In the genomic region with DNA sequence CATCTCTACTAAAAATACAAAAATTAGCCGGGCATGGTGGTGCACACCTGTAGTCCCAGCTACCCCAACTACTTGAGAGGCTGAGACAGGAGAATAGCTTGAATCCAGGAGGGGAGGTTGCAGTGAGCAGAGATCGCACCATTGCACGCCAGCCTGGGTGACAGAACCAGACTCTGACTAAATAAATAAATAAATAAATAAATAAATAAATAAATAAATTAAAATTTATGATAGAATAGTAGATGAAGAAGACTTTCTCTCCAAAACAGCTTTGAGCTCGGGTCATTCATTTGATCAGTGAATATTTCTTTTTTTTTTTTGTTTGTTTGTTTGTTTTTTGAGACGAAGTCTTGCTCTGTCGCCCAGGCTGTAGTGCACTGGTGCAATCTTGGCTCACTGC, we compare ENCODE assay signal across 4 cellular contexts.
TF ChIP-seq lines count a peak whose summit lies in the region.

No MANE protein-coding gene starts in this region.

TF ChIP-seq in A549, 52 proteins besides CTCF, POLR2A, EP300 and RAD21:
- no peak for TF ChIP-seq JUNB (IDR thresholded peaks at IDR 0.05)
- TF ChIP-seq, protein P1, sequence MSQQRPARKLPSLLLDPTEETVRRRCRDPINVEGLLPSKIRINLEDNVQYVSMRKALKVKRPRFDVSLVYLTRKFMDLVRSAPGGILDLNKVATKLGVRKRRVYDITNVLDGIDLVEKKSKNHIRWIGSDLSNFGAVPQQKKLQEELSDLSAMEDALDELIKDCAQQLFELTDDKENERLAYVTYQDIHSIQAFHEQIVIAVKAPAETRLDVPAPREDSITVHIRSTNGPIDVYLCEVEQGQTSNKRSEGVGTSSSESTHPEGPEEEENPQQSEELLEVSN (IDR thresholded peaks at IDR 0.05; ENCODE audit: borderline replicate concordance, low read depth) = no peak
- TF ChIP-seq TP53 (CRISPR knock-in tag; IDR thresholded peaks at IDR 0.05) = no peak
- no peak for TF ChIP-seq EHMT2 (IDR thresholded peaks at IDR 0.05; ENCODE audit: low read depth)
- peak; percentile 79 for TF ChIP-seq ZC3H11A (IDR thresholded peaks at IDR 0.05)
- TF ChIP-seq, protein P2, sequence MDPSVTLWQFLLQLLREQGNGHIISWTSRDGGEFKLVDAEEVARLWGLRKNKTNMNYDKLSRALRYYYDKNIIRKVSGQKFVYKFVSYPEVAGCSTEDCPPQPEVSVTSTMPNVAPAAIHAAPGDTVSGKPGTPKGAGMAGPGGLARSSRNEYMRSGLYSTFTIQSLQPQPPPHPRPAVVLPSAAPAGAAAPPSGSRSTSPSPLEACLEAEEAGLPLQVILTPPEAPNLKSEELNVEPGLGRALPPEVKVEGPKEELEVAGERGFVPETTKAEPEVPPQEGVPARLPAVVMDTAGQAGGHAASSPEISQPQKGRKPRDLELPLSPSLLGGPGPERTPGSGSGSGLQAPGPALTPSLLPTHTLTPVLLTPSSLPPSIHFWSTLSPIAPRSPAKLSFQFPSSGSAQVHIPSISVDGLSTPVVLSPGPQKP (IDR thresholded peaks at IDR 0.05; ENCODE audit: low read depth, low read length) = no peak

TF ChIP-seq in GM23338, 12 proteins besides CTCF, POLR2A, EP300 and RAD21 (continues in another document):
- TF ChIP-seq EZH2 (IDR thresholded peaks at IDR 0.05; ENCODE audit: low read depth, unreplicated experiment) (no peak), CREB1 (CRISPR knock-in tag; IDR thresholded peaks at IDR 0.05; ENCODE audit: low read depth) (no peak), EZH2phosphoT487 (IDR thresholded peaks at IDR 0.05; ENCODE audit: unreplicated experiment) (no peak), JUNB (IDR thresholded peaks at IDR 0.05; ENCODE audit: unreplicated experiment) (no peak), NANOG (IDR thresholded peaks at IDR 0.05; ENCODE audit: borderline replicate concordance) (no peak)
- TF ChIP-seq, protein P3, sequence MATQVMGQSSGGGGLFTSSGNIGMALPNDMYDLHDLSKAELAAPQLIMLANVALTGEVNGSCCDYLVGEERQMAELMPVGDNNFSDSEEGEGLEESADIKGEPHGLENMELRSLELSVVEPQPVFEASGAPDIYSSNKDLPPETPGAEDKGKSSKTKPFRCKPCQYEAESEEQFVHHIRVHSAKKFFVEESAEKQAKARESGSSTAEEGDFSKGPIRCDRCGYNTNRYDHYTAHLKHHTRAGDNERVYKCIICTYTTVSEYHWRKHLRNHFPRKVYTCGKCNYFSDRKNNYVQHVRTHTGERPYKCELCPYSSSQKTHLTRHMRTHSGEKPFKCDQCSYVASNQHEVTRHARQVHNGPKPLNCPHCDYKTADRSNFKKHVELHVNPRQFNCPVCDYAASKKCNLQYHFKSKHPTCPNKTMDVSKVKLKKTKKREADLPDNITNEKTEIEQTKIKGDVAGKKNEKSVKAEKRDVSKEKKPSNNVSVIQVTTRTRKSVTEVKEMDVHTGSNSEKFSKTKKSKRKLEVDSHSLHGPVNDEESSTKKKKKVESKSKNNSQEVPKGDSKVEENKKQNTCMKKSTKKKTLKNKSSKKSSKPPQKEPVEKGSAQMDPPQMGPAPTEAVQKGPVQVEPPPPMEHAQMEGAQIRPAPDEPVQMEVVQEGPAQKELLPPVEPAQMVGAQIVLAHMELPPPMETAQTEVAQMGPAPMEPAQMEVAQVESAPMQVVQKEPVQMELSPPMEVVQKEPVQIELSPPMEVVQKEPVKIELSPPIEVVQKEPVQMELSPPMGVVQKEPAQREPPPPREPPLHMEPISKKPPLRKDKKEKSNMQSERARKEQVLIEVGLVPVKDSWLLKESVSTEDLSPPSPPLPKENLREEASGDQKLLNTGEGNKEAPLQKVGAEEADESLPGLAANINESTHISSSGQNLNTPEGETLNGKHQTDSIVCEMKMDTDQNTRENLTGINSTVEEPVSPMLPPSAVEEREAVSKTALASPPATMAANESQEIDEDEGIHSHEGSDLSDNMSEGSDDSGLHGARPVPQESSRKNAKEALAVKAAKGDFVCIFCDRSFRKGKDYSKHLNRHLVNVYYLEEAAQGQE (IDR thresholded peaks at IDR 0.05; ENCODE audit: unreplicated experiment) = no peak

TF ChIP-seq in HEK293, 187 proteins besides CTCF, POLR2A, EP300 and RAD21 (continues in another document):
- TF ChIP-seq KLF9 (tag by site-specific recombination; IDR thresholded peaks at IDR 0.05; ENCODE audit: low read depth) = no peak
- TF ChIP-seq ZNF670 (tag by site-specific recombination; IDR thresholded peaks at IDR 0.05; ENCODE audit: low read depth) = no peak
- TF ChIP-seq ZSCAN5A (tag by site-specific recombination; IDR thresholded peaks at IDR 0.05) = no peak
- no peak for TF ChIP-seq SP2 (tag by site-specific recombination; IDR thresholded peaks at IDR 0.05)
- TF ChIP-seq ZNF114 (tag by site-specific recombination; IDR thresholded peaks at IDR 0.05) = no peak
- TF ChIP-seq ZNF184 (tag by site-specific recombination; IDR thresholded peaks at IDR 0.05) = no peak
- TF ChIP-seq SP7 (tag by site-specific recombination; IDR thresholded peaks at IDR 0.05) = no peak
- TF ChIP-seq, protein P4, sequence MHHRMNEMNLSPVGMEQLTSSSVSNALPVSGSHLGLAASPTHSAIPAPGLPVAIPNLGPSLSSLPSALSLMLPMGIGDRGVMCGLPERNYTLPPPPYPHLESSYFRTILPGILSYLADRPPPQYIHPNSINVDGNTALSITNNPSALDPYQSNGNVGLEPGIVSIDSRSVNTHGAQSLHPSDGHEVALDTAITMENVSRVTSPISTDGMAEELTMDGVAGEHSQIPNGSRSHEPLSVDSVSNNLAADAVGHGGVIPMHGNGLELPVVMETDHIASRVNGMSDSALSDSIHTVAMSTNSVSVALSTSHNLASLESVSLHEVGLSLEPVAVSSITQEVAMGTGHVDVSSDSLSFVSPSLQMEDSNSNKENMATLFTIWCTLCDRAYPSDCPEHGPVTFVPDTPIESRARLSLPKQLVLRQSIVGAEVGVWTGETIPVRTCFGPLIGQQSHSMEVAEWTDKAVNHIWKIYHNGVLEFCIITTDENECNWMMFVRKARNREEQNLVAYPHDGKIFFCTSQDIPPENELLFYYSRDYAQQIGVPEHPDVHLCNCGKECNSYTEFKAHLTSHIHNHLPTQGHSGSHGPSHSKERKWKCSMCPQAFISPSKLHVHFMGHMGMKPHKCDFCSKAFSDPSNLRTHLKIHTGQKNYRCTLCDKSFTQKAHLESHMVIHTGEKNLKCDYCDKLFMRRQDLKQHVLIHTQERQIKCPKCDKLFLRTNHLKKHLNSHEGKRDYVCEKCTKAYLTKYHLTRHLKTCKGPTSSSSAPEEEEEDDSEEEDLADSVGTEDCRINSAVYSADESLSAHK (tag by site-specific recombination; IDR thresholded peaks at IDR 0.05) = no peak
- no peak for TF ChIP-seq ZNF239 (tag by site-specific recombination; IDR thresholded peaks at IDR 0.05)
- peak; percentile 59 for TF ChIP-seq ZNF426 (tag by site-specific recombination; IDR thresholded peaks at IDR 0.05)
- no peak for TF ChIP-seq ZNF488 (tag by site-specific recombination; IDR thresholded peaks at IDR 0.05)
- no peak for TF ChIP-seq ZIC2 (tag by site-specific recombination; IDR thresholded peaks at IDR 0.05)
- no peak for TF ChIP-seq ZNF639 (tag by site-specific recombination; IDR thresholded peaks at IDR 0.05)
- no peak for TF ChIP-seq KLF8 (tag by site-specific recombination; IDR thresholded peaks at IDR 0.05)
- TF ChIP-seq KLF1 (tag by site-specific recombination; IDR thresholded peaks at IDR 0.05) = no peak
- no peak for TF ChIP-seq ZFHX2 (tag by site-specific recombination; conservative IDR thresholded peaks at IDR 0.05)
- no peak for TF ChIP-seq ZNF133 (tag by site-specific recombination; IDR thresholded peaks at IDR 0.05)
- no peak for TF ChIP-seq ZNF791 (tag by site-specific recombination; IDR thresholded peaks at IDR 0.05)
- TF ChIP-seq ZNF140 (tag by site-specific recombination; IDR thresholded peaks at IDR 0.05) = no peak

TF ChIP-seq in H1, 55 proteins besides CTCF, POLR2A, EP300 and RAD21:
- TF ChIP-seq RBBP5 (IDR thresholded peaks at IDR 0.05; ENCODE audit: borderline replicate concordance, low read depth, low read length) = no peak
- no peak for TF ChIP-seq HDAC6 (IDR thresholded peaks at IDR 0.05; ENCODE audit: low read depth, low read length)
- TF ChIP-seq CBX8 (IDR thresholded peaks at IDR 0.05; ENCODE audit: borderline replicate concordance, low read depth, low read length) = no peak
- no peak for TF ChIP-seq RFX5 (IDR thresholded peaks at IDR 0.05; ENCODE audit: borderline replicate concordance, low read depth, low read length)
- no peak for TF ChIP-seq TEAD4 (IDR thresholded peaks at IDR 0.05; ENCODE audit: low read depth, low read length)
- TF ChIP-seq MAFK (IDR thresholded peaks at IDR 0.05; ENCODE audit: low read depth, low read length) = no peak
- no peak for TF ChIP-seq TAF7 (optimal IDR thresholded peaks at IDR 0.05; ENCODE audit: borderline replicate concordance, low read depth, low read length)
- TF ChIP-seq SUZ12 (IDR thresholded peaks at IDR 0.05; ENCODE audit: low read length) = no peak
- no peak for TF ChIP-seq ATF2 (IDR thresholded peaks at IDR 0.05; ENCODE audit: low read length)
- TF ChIP-seq TBP (IDR thresholded peaks at IDR 0.05; ENCODE audit: low read depth, low read length) = no peak
- TF ChIP-seq CBX5 (IDR thresholded peaks at IDR 0.05; ENCODE audit: low read depth, low read length) = no peak
- TF ChIP-seq TAF1 (IDR thresholded peaks at IDR 0.05; ENCODE audit: low read depth, low read length) = no peak
- TF ChIP-seq GTF2F1 (IDR thresholded peaks at IDR 0.05; ENCODE audit: borderline replicate concordance, low read depth, low read length) = no peak
- no peak for TF ChIP-seq SP1 (IDR thresholded peaks at IDR 0.05; ENCODE audit: low read depth, low read length)
